Comparison of ENCODE assay signal across 22 cellular contexts in the genomic region with DNA sequence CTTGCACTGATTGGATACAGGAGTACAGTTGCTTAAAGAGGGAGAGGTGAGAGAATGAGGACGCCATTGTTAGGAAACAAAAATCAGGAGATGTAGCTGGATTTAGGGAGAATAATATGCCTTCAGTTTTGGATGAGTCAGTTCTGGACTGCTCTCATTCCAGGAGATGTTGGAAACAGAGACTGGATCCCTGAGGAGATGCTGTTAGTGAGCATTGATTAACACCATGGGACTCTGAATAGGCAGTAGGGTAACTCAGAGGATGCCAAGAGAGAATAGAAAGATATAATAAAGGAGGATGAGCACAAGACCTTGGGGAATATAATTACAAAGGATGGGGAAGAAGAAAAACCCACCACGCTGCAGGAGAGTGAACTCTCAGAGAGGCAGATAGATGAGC. TPM values are rescaled to one million over a fixed set of nuclear protein-coding genes. Genes with fewer than 3 reads are reported as not detected.
DNase-seq lines count a peak whose midpoint lies in the region; ATAC-seq and TF ChIP-seq lines count a peak whose summit lies in the region.
"Had no signal": no experiment of that assay in that cellular context is flagged by ENCODE, and none has a peak within 500 bp of the region (broad histone marks: within the 10 kb centered on the region; RNA-seq: fewer than 3 reads in every experiment).

No MANE protein-coding gene starts in this region.

- H2AFZ ChIP-seq in smooth muscle cell (ENCODE audit: low read depth): no peak overlapping the region
- H2AFZ ChIP-seq: PC-9 had no signal

- H3K9ac ChIP-seq in smooth muscle cell (ENCODE audit: low read depth): no peak overlapping the region
- H3K9ac ChIP-seq: BLaER1 treated with 17β-estradiol and CSF1 and Interleukin-3, amounts not matched to agents 10 nM and 100 nM had no signal

- WGBS in smooth muscle cell (ENCODE audit: low lambda C conversion rate): 92% methylated on average over 2 of the region's 2 CpGs

- H3K4me3 ChIP-seq in foreskin fibroblast (ENCODE audit: low read depth in 1 of 2, low read length in 2 of 2) (no peak overlapping the region), smooth muscle cell (no peak overlapping the region)
- H3K4me3 ChIP-seq: BLaER1 treated with 17β-estradiol and CSF1 and Interleukin-3, amounts not matched to agents 10 nM and 100 nM; colonic mucosa; heart right ventricle; PC-9; SK-N-MC had no signal

- TF ChIP-seq CTCF in foreskin fibroblast (IDR thresholded peaks at IDR 0.05; ENCODE audit: low read depth, low read length): no peak
- no peak for TF ChIP-seq CTCF in smooth muscle cell (IDR thresholded peaks at IDR 0.05; ENCODE audit: borderline replicate concordance, insufficient read depth, poor library complexity, severe bottlenecking)

- H3K9me3 Mint-ChIP-seq in activated T-helper 17 cell treated with anti-CD3 and anti-CD28 coated beads, Interleukin-2, amount 50 U/mL, for 72 hours: no peaks in the 10 kb centered on the region

- H3K4me1 Mint-ChIP-seq in activated T-helper 17 cell treated with anti-CD3 and anti-CD28 coated beads, Interleukin-2, amount 50 U/mL, for 72 hours: peaks cover 5% of the 10 kb centered on the region

- H3K4me3 Mint-ChIP-seq in activated T-helper 17 cell treated with anti-CD3 and anti-CD28 coated beads, Interleukin-2, amount 50 U/mL, for 72 hours: no peak overlapping the region

- DNase-seq in GM03348 (ENCODE audit: low spot score) (peak; percentile 44), foreskin fibroblast (peak; percentile 47 to 68), smooth muscle cell (lab: John Stamatoyannopoulos, UW; ENCODE audit: unreplicated experiment) (no peak), NCI-H128 (lab: John Stamatoyannopoulos, UW; ENCODE audit: unreplicated experiment) (no peak), COLO668 (lab: John Stamatoyannopoulos, UW; ENCODE audit: unreplicated experiment) (no peak), amygdala (lab: John Stamatoyannopoulos, UW) (no peak)
- DNase-seq: activated CD8-positive, alpha-beta memory T cell treated with anti-CD3 and anti-CD28 coated beads, Interleukin-2, amount 50 U/mL, for 4 hours; activated naive CD4-positive, alpha-beta T cell treated with Interleukin-2 at 50 U/mL for 16 hours; colonic mucosa; DMS153; GOT3; heart right ventricle; KBM-7; NCI-H1417; NCI-H2171 treated with DMSO at 0.1 percent for 48 hours; NCI-H82; PC-9; right cardiac atrium; substantia nigra had no signal

- H3F3A ChIP-seq in smooth muscle cell (ENCODE audit: low read depth): no peaks in the 10 kb centered on the region

- peak overlapping the region; percentile 4 for H3K27ac Mint-ChIP-seq in activated T-helper 17 cell treated with anti-CD3 and anti-CD28 coated beads, Interleukin-2, amount 50 U/mL, for 72 hours

- peaks cover 20% of the 10 kb centered on the region for H3K4me1 ChIP-seq in smooth muscle cell (ENCODE audit: low read depth)

- no peak for ATAC-seq in activated T-helper 17 cell treated with anti-CD3 and anti-CD28 coated beads, Interleukin-2, amount 50 U/mL, for 72 hours (replicated peaks)
- ATAC-seq: heart right ventricle, right cardiac atrium had no signal

- H3K36me3 Mint-ChIP-seq in activated T-helper 17 cell treated with anti-CD3 and anti-CD28 coated beads, Interleukin-2, amount 50 U/mL, for 72 hours (ENCODE audit: low read depth): no peaks in the 10 kb centered on the region

- no peaks in the 10 kb centered on the region for H3K79me2 ChIP-seq in smooth muscle cell (ENCODE audit: low read depth)

- no peaks in the 10 kb centered on the region for H4K20me1 ChIP-seq in smooth muscle cell (ENCODE audit: low read depth)
- H4K20me1 ChIP-seq: BLaER1 treated with 17β-estradiol and CSF1 and Interleukin-3, amounts not matched to agents 10 nM and 100 nM had no signal

- peak overlapping the region; percentile 27 for H3K4me2 ChIP-seq in smooth muscle cell
- H3K4me2 ChIP-seq: BLaER1 treated with 17β-estradiol and CSF1 and Interleukin-3, amounts not matched to agents 10 nM and 100 nM; PC-9 had no signal

- no peaks in the 10 kb centered on the region for H3K9me3 ChIP-seq in smooth muscle cell (replicated peaks; ENCODE audit: low read depth)
- H3K9me3 ChIP-seq: BLaER1 treated with 17β-estradiol and CSF1 and Interleukin-3, amounts not matched to agents 10 nM and 100 nM; colonic mucosa; heart right ventricle had no signal

- peak overlapping the region; percentile 68 for H3K27ac ChIP-seq in smooth muscle cell (ENCODE audit: low read depth)
- H3K27ac ChIP-seq: BLaER1 treated with 17β-estradiol and CSF1 and Interleukin-3, amounts not matched to agents 10 nM and 100 nM; colonic mucosa; PC-9; SK-N-MC had no signal

- no peaks in the 10 kb centered on the region for H3K36me3 ChIP-seq in smooth muscle cell (ENCODE audit: low read depth)
- H3K36me3 ChIP-seq: BLaER1 treated with 17β-estradiol and CSF1 and Interleukin-3, amounts not matched to agents 10 nM and 100 nM; colonic mucosa; heart right ventricle had no signal

- peaks cover 18% of the 10 kb centered on the region for H3K27me3 Mint-ChIP-seq in activated T-helper 17 cell treated with anti-CD3 and anti-CD28 coated beads, Interleukin-2, amount 50 U/mL, for 72 hours

- H3K27me3 ChIP-seq in smooth muscle cell (ENCODE audit: low read depth): no peaks in the 10 kb centered on the region
- H3K27me3 ChIP-seq: colonic mucosa, heart right ventricle had no signal

RNA-seq across cellular contexts. Expression of a gene that starts 10.3 kb away (rescaled TPM):
- total RNA-seq in activated T-helper 17 cell treated with anti-CD3 and anti-CD28 coated beads, Interleukin-2, amount 50 U/mL, for 72 hours: under 1 TPM; 0.09 to 0.69 TPM
- total RNA-seq in smooth muscle cell: 14.7 and 21.9 TPM in 2 replicates
- 4.2 and 12.9 TPM in 2 replicates for polyA plus RNA-seq in smooth muscle cell
- total RNA-seq: PC-9 had no signal

Comparison
In these comparisons a context has a peak if more than half of its experiments do, and no peak if none do; other contexts are left out.
1. DNase-seq: peak in GM03348 (single experiment) and foreskin fibroblast (2 of 2); none in smooth muscle cell (single experiment), NCI-H128 (single experiment), COLO668 (single experiment) and amygdala (0 of 56).